In genomic region chr7:33351709-33352108, GRCh38 we compare ENCODE assay signal across 15 cellular contexts.
"Had no signal": no experiment of that assay in that cellular context is flagged by ENCODE, and none has a peak within 500 bp of the region (broad histone marks: within the 10 kb centered on the region; RNA-seq: fewer than 3 reads in every experiment).

No MANE protein-coding gene starts in this region.

- ATAC-seq: left cardiac atrium, natural killer cell had no signal

- H3K4me3 ChIP-seq: esophagus muscularis mucosa, lung, sigmoid colon, upper lobe of left lung had no signal

- H3K36me3 Mint-ChIP-seq: natural killer cell had no signal

- H3K4me1 Mint-ChIP-seq: activated naive CD8-positive, alpha-beta T cell treated with anti-CD3 and anti-CD28 coated beads, Interleukin-2, amount 10 ng/mL, durations not matched to agents 7 days and 5 days had no signal

- H3K9me3 Mint-ChIP-seq: activated naive CD8-positive, alpha-beta T cell treated with anti-CD3 and anti-CD28 coated beads, Interleukin-2, amount 10 ng/mL, durations not matched to agents 7 days and 5 days; immature natural killer cell; natural killer cell had no signal

- H3K27me3 Mint-ChIP-seq: activated naive CD8-positive, alpha-beta T cell treated with anti-CD3 and anti-CD28 coated beads, Interleukin-2, amount 10 ng/mL, durations not matched to agents 7 days and 5 days had no signal

- H3K27me3 ChIP-seq: esophagus muscularis mucosa, sigmoid colon, upper lobe of left lung had no signal

- H3K9me3 ChIP-seq: esophagus muscularis mucosa, sigmoid colon, upper lobe of left lung had no signal

- H3K27ac Mint-ChIP-seq: activated naive CD8-positive, alpha-beta T cell treated with anti-CD3 and anti-CD28 coated beads, Interleukin-2, amount 10 ng/mL, durations not matched to agents 7 days and 5 days; immature natural killer cell; natural killer cell had no signal

- H3K27ac ChIP-seq: esophagus muscularis mucosa, sigmoid colon, upper lobe of left lung had no signal

- DNase-seq: activated CD4-positive, alpha-beta T cell treated with anti-CD3 and anti-CD28 coated beads, Interleukin-2, amount 50 U/mL, for 4 hours; activated CD4-positive, CD25-positive, alpha-beta regulatory T cell treated with anti-CD3 and anti-CD28 coated beads, Interleukin-2, amount 50 U/mL, for 72 hours; activated naive CD8-positive, alpha-beta T cell treated with anti-CD3 and anti-CD28 coated beads, Interleukin-2, amount 10 ng/mL, durations not matched to agents 7 days and 5 days; anterior cingulate cortex; immature natural killer cell; left cardiac atrium; natural killer cell; sigmoid colon; stimulated activated CD4-positive, alpha-beta T cell treated with anti-CD3 and anti-CD28 coated beads, Interleukin-12 subunit alpha, Interleukin-12 subunit beta, amount 100 ng/mL, for 4 hours; stimulated activated naive CD4-positive, alpha-beta T cell; substantia nigra; T-helper 2 cell; upper lobe of left lung had no signal

- H3K4me3 Mint-ChIP-seq: activated naive CD8-positive, alpha-beta T cell treated with anti-CD3 and anti-CD28 coated beads, Interleukin-2, amount 10 ng/mL, durations not matched to agents 7 days and 5 days; immature natural killer cell; natural killer cell had no signal
